1 cellular context compared by ENCODE assay signal in genomic region chr6:16799279-16800193, GRCh38.
A peak's percentile ranks its signal among the peaks of the same experiment; 100 is the strongest.
TF ChIP-seq lines count a peak whose summit lies in the region.

No MANE protein-coding gene starts in this region.

TF ChIP-seq in endothelial cell of umbilical vein, 7 proteins besides CTCF, POLR2A, EP300 and RAD21:
- TF ChIP-seq JUN (IDR thresholded peaks at IDR 0.05; ENCODE audit: borderline replicate concordance, insufficient read depth, insufficient read length, low read depth) (peak; percentile 39), MYC (IDR thresholded peaks at IDR 0.05; ENCODE audit: low read depth, low read length) (no peak), FOS (IDR thresholded peaks at IDR 0.05; ENCODE audit: borderline replicate concordance, insufficient read depth, low read length) (peak; percentile 60), EZH2 (IDR thresholded peaks at IDR 0.05; ENCODE audit: borderline replicate concordance, low read depth, low read length, severe bottlenecking) (no peak), GATA2 (IDR thresholded peaks at IDR 0.05; ENCODE audit: insufficient read depth, insufficient read length, low read depth, low read length) (no peak)
